ENCODE assay signal across 2 cellular contexts in the genomic region with DNA sequence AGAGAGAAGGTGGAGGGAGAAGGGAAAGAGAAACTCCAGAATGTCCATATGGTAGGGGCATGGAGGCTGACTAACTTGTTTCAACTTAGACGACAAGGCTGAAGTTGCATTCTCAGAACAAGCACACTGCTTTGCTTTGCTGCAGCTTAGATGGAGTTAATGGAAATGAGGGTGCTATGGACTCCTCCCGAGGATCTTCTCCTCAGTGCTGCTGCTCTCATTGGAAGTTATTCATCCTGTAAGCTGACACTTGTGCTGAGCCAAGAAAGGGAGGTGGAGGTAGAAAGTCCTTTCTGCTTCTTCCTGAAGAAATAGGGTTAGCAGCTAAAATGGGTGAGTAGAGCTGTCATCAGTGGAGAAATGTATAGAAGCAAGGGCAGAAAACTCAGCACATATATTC.
TF ChIP-seq lines count a peak whose summit lies in the region.

No MANE protein-coding gene starts in this region.

TF ChIP-seq in WTC11, 78 proteins besides CTCF, POLR2A, EP300 and RAD21:
- no peak for TF ChIP-seq ELF4 (CRISPR knock-in tag; IDR thresholded peaks at IDR 0.05; ENCODE audit: low read depth)
- no peak for TF ChIP-seq ZNF317 (CRISPR knock-in tag; IDR thresholded peaks at IDR 0.05; ENCODE audit: borderline replicate concordance, low read depth)
- no peak for TF ChIP-seq JAZF1 (CRISPR knock-in tag; IDR thresholded peaks at IDR 0.05)
- no peak for TF ChIP-seq CBFB (CRISPR knock-in tag; IDR thresholded peaks at IDR 0.05; ENCODE audit: low read depth)
- TF ChIP-seq ZNF138 (CRISPR knock-in tag; conservative IDR thresholded peaks at IDR 0.05), result no peak
- TF ChIP-seq CREB1 (CRISPR knock-in tag; IDR thresholded peaks at IDR 0.05), result no peak
- no peak for TF ChIP-seq ZNF232 (CRISPR knock-in tag; IDR thresholded peaks at IDR 0.05)
- TF ChIP-seq, protein P1, sequence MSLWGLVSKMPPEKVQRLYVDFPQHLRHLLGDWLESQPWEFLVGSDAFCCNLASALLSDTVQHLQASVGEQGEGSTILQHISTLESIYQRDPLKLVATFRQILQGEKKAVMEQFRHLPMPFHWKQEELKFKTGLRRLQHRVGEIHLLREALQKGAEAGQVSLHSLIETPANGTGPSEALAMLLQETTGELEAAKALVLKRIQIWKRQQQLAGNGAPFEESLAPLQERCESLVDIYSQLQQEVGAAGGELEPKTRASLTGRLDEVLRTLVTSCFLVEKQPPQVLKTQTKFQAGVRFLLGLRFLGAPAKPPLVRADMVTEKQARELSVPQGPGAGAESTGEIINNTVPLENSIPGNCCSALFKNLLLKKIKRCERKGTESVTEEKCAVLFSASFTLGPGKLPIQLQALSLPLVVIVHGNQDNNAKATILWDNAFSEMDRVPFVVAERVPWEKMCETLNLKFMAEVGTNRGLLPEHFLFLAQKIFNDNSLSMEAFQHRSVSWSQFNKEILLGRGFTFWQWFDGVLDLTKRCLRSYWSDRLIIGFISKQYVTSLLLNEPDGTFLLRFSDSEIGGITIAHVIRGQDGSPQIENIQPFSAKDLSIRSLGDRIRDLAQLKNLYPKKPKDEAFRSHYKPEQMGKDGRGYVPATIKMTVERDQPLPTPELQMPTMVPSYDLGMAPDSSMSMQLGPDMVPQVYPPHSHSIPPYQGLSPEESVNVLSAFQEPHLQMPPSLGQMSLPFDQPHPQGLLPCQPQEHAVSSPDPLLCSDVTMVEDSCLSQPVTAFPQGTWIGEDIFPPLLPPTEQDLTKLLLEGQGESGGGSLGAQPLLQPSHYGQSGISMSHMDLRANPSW (CRISPR knock-in tag; conservative IDR thresholded peaks at IDR 0.05; ENCODE audit: low read depth), result no peak
- TF ChIP-seq, protein P2, sequence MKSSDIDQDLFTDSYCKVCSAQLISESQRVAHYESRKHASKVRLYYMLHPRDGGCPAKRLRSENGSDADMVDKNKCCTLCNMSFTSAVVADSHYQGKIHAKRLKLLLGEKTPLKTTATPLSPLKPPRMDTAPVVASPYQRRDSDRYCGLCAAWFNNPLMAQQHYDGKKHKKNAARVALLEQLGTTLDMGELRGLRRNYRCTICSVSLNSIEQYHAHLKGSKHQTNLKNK (CRISPR knock-in tag; IDR thresholded peaks at IDR 0.05), result no peak
- TF ChIP-seq NR3C1 (CRISPR knock-in tag; conservative IDR thresholded peaks at IDR 0.05; ENCODE audit: low read depth), result no peak
- TF ChIP-seq ZNF671 (CRISPR knock-in tag; IDR thresholded peaks at IDR 0.05), result no peak
- TF ChIP-seq, protein P3, sequence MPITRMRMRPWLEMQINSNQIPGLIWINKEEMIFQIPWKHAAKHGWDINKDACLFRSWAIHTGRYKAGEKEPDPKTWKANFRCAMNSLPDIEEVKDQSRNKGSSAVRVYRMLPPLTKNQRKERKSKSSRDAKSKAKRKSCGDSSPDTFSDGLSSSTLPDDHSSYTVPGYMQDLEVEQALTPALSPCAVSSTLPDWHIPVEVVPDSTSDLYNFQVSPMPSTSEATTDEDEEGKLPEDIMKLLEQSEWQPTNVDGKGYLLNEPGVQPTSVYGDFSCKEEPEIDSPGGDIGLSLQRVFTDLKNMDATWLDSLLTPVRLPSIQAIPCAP (CRISPR knock-in tag; IDR thresholded peaks at IDR 0.05), result no peak
- TF ChIP-seq, protein P4, sequence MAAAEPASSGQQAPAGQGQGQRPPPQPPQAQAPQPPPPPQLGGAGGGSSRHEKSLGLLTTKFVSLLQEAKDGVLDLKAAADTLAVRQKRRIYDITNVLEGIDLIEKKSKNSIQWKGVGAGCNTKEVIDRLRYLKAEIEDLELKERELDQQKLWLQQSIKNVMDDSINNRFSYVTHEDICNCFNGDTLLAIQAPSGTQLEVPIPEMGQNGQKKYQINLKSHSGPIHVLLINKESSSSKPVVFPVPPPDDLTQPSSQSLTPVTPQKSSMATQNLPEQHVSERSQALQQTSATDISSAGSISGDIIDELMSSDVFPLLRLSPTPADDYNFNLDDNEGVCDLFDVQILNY (CRISPR knock-in tag; IDR thresholded peaks at IDR 0.05), result no peak
- no peak for TF ChIP-seq GTF2I (CRISPR knock-in tag; conservative IDR thresholded peaks at IDR 0.05)
- TF ChIP-seq MXD4 (CRISPR knock-in tag; IDR thresholded peaks at IDR 0.05; ENCODE audit: borderline replicate concordance), result no peak
- TF ChIP-seq TEAD1 (CRISPR knock-in tag; IDR thresholded peaks at IDR 0.05), result no peak
- TF ChIP-seq, protein P5, sequence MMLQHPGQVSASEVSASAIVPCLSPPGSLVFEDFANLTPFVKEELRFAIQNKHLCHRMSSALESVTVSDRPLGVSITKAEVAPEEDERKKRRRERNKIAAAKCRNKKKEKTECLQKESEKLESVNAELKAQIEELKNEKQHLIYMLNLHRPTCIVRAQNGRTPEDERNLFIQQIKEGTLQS (CRISPR knock-in tag; conservative IDR thresholded peaks at IDR 0.05), result no peak
- TF ChIP-seq, protein P6, sequence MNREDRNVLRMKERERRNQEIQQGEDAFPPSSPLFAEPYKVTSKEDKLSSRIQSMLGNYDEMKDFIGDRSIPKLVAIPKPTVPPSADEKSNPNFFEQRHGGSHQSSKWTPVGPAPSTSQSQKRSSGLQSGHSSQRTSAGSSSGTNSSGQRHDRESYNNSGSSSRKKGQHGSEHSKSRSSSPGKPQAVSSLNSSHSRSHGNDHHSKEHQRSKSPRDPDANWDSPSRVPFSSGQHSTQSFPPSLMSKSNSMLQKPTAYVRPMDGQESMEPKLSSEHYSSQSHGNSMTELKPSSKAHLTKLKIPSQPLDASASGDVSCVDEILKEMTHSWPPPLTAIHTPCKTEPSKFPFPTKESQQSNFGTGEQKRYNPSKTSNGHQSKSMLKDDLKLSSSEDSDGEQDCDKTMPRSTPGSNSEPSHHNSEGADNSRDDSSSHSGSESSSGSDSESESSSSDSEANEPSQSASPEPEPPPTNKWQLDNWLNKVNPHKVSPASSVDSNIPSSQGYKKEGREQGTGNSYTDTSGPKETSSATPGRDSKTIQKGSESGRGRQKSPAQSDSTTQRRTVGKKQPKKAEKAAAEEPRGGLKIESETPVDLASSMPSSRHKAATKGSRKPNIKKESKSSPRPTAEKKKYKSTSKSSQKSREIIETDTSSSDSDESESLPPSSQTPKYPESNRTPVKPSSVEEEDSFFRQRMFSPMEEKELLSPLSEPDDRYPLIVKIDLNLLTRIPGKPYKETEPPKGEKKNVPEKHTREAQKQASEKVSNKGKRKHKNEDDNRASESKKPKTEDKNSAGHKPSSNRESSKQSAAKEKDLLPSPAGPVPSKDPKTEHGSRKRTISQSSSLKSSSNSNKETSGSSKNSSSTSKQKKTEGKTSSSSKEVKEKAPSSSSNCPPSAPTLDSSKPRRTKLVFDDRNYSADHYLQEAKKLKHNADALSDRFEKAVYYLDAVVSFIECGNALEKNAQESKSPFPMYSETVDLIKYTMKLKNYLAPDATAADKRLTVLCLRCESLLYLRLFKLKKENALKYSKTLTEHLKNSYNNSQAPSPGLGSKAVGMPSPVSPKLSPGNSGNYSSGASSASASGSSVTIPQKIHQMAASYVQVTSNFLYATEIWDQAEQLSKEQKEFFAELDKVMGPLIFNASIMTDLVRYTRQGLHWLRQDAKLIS (CRISPR knock-in tag; IDR thresholded peaks at IDR 0.05; ENCODE audit: borderline replicate concordance), result no peak

TF ChIP-seq in H1, 55 proteins besides CTCF, POLR2A, EP300 and RAD21:
- no peak for TF ChIP-seq SIRT6 (IDR thresholded peaks at IDR 0.05; ENCODE audit: low read length)
- TF ChIP-seq BACH1 (IDR thresholded peaks at IDR 0.05; ENCODE audit: low read length), result no peak
- no peak for TF ChIP-seq KDM5A (IDR thresholded peaks at IDR 0.05; ENCODE audit: low read length)
- no peak for TF ChIP-seq CHD2 (IDR thresholded peaks at IDR 0.05; ENCODE audit: low read length)
- TF ChIP-seq, protein P7, sequence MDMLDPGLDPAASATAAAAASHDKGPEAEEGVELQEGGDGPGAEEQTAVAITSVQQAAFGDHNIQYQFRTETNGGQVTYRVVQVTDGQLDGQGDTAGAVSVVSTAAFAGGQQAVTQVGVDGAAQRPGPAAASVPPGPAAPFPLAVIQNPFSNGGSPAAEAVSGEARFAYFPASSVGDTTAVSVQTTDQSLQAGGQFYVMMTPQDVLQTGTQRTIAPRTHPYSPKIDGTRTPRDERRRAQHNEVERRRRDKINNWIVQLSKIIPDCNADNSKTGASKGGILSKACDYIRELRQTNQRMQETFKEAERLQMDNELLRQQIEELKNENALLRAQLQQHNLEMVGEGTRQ (IDR thresholded peaks at IDR 0.05; ENCODE audit: low read length), result no peak
- TF ChIP-seq TBP (IDR thresholded peaks at IDR 0.05; ENCODE audit: low read depth, low read length), result no peak
- TF ChIP-seq, protein P8, sequence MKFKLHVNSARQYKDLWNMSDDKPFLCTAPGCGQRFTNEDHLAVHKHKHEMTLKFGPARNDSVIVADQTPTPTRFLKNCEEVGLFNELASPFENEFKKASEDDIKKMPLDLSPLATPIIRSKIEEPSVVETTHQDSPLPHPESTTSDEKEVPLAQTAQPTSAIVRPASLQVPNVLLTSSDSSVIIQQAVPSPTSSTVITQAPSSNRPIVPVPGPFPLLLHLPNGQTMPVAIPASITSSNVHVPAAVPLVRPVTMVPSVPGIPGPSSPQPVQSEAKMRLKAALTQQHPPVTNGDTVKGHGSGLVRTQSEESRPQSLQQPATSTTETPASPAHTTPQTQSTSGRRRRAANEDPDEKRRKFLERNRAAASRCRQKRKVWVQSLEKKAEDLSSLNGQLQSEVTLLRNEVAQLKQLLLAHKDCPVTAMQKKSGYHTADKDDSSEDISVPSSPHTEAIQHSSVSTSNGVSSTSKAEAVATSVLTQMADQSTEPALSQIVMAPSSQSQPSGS (IDR thresholded peaks at IDR 0.05; ENCODE audit: low read length), result no peak
- no peak for TF ChIP-seq RXRA (IDR thresholded peaks at IDR 0.05; ENCODE audit: insufficient read depth, low read depth, low read length)
- no peak for TF ChIP-seq TAF1 (IDR thresholded peaks at IDR 0.05; ENCODE audit: low read depth, low read length)
- no peak for TF ChIP-seq ASH2L (IDR thresholded peaks at IDR 0.05; ENCODE audit: low read length)
- no peak for TF ChIP-seq SIX5 (IDR thresholded peaks at IDR 0.05; ENCODE audit: low read depth, low read length)
- TF ChIP-seq JUND (IDR thresholded peaks at IDR 0.05; ENCODE audit: low read length), result no peak
- TF ChIP-seq CTBP2 (IDR thresholded peaks at IDR 0.05; ENCODE audit: borderline replicate concordance, insufficient read depth, insufficient read length, low read length), result no peak
- TF ChIP-seq NANOG (IDR thresholded peaks at IDR 0.05; ENCODE audit: insufficient read depth, low read depth, low read length, poor library complexity, severe bottlenecking), result no peak
- TF ChIP-seq EZH2 (IDR thresholded peaks at IDR 0.05; ENCODE audit: low read depth, low read length, severe bottlenecking), result no peak
- TF ChIP-seq CEBPB (IDR thresholded peaks at IDR 0.05; ENCODE audit: low read depth, low read length), result no peak
